In the genomic region with DNA sequence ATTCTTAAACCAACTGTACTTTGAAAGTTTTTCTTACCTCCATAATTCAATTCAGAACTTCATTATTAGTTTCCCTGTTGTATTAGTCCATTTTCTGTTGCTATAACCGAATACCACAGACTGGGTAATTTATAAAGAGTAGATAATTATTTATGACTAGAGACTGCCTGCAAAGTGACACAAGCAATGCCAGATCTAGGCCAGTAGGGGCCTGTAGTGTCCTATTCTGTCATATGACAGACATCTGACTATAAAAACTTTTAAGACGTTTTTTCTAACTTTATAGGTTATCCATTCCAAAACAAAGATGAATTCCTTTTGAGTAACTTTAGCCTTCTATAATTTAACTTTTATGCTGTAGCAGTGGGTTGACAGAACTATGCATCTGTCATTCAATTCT, we compare ENCODE assay signal across 14 cellular contexts.
DNase-seq lines count a peak whose midpoint lies in the region; ATAC-seq, FAIRE-seq and TF ChIP-seq lines count a peak whose summit lies in the region.
"Had no signal": no experiment of that assay in that cellular context is flagged by ENCODE, and none has a peak within 500 bp of the region (broad histone marks: within the 10 kb centered on the region; RNA-seq: fewer than 3 reads in every experiment).

No MANE protein-coding gene starts in this region.

- TF ChIP-seq RAD21 in A549 (conservative IDR thresholded peaks at IDR 0.05 in 1 of 2, IDR thresholded peaks at IDR 0.05 in 1 of 2) = peak; percentile 33 to 54; a peak in 2 of 5 replicates

- H3K9me3 ChIP-seq in A549 = no peaks in the 10 kb centered on the region
- no peaks in the 10 kb centered on the region for H3K9me3 ChIP-seq in endodermal cell (ENCODE audit: control insufficient read depth, low read length)
- H3K9me3 ChIP-seq: left ventricle myocardium inferior had no signal

- POLR2A ChIA-PET in A549 (lab: Yijun Ruan, JAX) = no interaction called here

- ATAC-seq in A549 (peak in 1 of 2 experiments; percentile 53; a peak in 1 of 6 replicates), HG02610 (IDR thresholded peaks at IDR 0.05; ENCODE audit: unreplicated experiment) (no peak), GM18517 (IDR thresholded peaks at IDR 0.05; ENCODE audit: unreplicated experiment) (no peak), HG03135 (IDR thresholded peaks at IDR 0.05; ENCODE audit: unreplicated experiment) (no peak)

- H3K9ac ChIP-seq in endodermal cell (ENCODE audit: extremely low read depth, low read length, poor library complexity, severe bottlenecking) = no peak overlapping the region
- H3K9ac ChIP-seq: parathyroid adenoma had no signal

- WGBS in A549 (ENCODE audit: missing lambda C conversion rate) = 2% methylated on average over 2 of the region's 2 CpGs
- WGBS in endodermal cell (ENCODE audit: insufficient coverage in 1 of 2, insufficient read length in 1 of 2), 2 experiments = 65% methylated on average over 2 of the region's 2 CpGs; no CpG with 5 or more reads in 1 of the 2 experiments

- no peaks in the 10 kb centered on the region for H3K27me3 Mint-ChIP-seq in endodermal cell (ENCODE audit: insufficient read depth)
- H3K27me3 Mint-ChIP-seq: CD4-positive, alpha-beta T cell had no signal

- TF ChIP-seq POLR2A in A549 (IDR thresholded peaks at IDR 0.05; ENCODE audit: low read length) = no peak

- no peaks in the 10 kb centered on the region for H3K4me1 Mint-ChIP-seq in endodermal cell

- H3K27ac Mint-ChIP-seq in endodermal cell = no peak overlapping the region
- H3K27ac Mint-ChIP-seq: CD4-positive, alpha-beta T cell had no signal

- DNase-seq in A549 (ENCODE audit: low read depth in 1 of 2, low spot score in 1 of 2) (peak; percentile 1 to 20), ELR (ENCODE audit: low read depth) (peak; percentile 45), NCI-H69 (lab: John Stamatoyannopoulos, UW) (peak; percentile 44), endodermal cell (no peak), foreskin melanocyte (no peak)
- DNase-seq: CD4-positive, alpha-beta T cell; central memory CD4-positive, alpha-beta T cell; left ventricle myocardium inferior; NCI-H187 treated with DMSO at 0.1 percent for 48 hours; stimulated activated CD4-positive, alpha-beta T cell treated with anti-CD3 and anti-CD28 coated beads, Interleukin-4, amount 100 ng/mL, for 24 hours had no signal

- no peaks in the 10 kb centered on the region for H3K36me3 ChIP-seq in endodermal cell (ENCODE audit: control insufficient read depth, insufficient read depth, low read length)
- H3K36me3 ChIP-seq: left ventricle myocardium inferior had no signal

- H3K4me1 ChIP-seq in A549 (no peaks in the 10 kb centered on the region), endodermal cell (ENCODE audit: control insufficient read depth, insufficient read depth, low read length) (no peaks in the 10 kb centered on the region)
- H3K4me1 ChIP-seq: left ventricle myocardium inferior, parathyroid adenoma had no signal

- H3K9me3 Mint-ChIP-seq in endodermal cell = no peaks in the 10 kb centered on the region

- TF ChIP-seq CTCF in A549 (IDR thresholded peaks at IDR 0.05) (peak; percentile 38; the same call in 2 of the 3 replicates), endodermal cell (conservative IDR thresholded peaks at IDR 0.05) (peak; percentile 81)

- TF ChIP-seq EP300 in A549 (IDR thresholded peaks at IDR 0.05) = no peak

- no peak overlapping the region for H3K4me3 Mint-ChIP-seq in endodermal cell
- H3K4me3 Mint-ChIP-seq: CD4-positive, alpha-beta T cell had no signal

- H3K4me3 ChIP-seq in A549 = no peak overlapping the region
- no peak overlapping the region for H3K4me3 ChIP-seq in endodermal cell (ENCODE audit: low read length)
- H3K4me3 ChIP-seq: left ventricle myocardium inferior had no signal

- no peaks in the 10 kb centered on the region for H3K27me3 ChIP-seq in endodermal cell (ENCODE audit: control insufficient read depth, insufficient read depth, low read length, poor library complexity, severe bottlenecking)

- CTCF ChIA-PET in A549 (lab: Yijun Ruan, JAX) = interaction anchor here (0.7 to 1.4 kb wide), 3 partner anchors 1173 to 1756 kb away, joined by 3 to 4 read pairs (median 4); no protein-coding TSS in a partner anchor

- H3K27ac ChIP-seq in A549 (no peak overlapping the region), endodermal cell (ENCODE audit: low read depth, low read length) (no peak overlapping the region)
- H3K27ac ChIP-seq: left ventricle myocardium inferior, parathyroid adenoma had no signal

- no peak overlapping the region for H3K4me2 ChIP-seq in A549

- FAIRE-seq in A549 (lab: Jason Lieb, UNC) = no peak

- H3K36me3 Mint-ChIP-seq in endodermal cell (ENCODE audit: low read depth) = no peaks in the 10 kb centered on the region

TF ChIP-seq in A549, 52 proteins besides CTCF, POLR2A, EP300 and RAD21:
- TF ChIP-seq TFCP2L1 (CRISPR knock-in tag; IDR thresholded peaks at IDR 0.05) = no peak
- 0 out of 3 replicates have a peak, but pooled peaks have one; percentile 10 for TF ChIP-seq SMC3 (IDR thresholded peaks at IDR 0.05)

Comparison
In these comparisons a context has a peak if more than half of its experiments do, and no peak if none do; other contexts are left out.
1. DNase-seq: peak in A549 (2 of 2), ELR (single experiment) and NCI-H69 (single experiment); none in endodermal cell (single experiment) and foreskin melanocyte (single experiment).